In genomic region chr19:14196105-14196504, GRCh38 we compare ENCODE assay signal across 8 cellular contexts. TPM values are rescaled to one million over a fixed set of nuclear protein-coding genes. Genes with fewer than 3 reads are reported as not detected.
A peak's percentile ranks its signal among the peaks of the same experiment; 100 is the strongest.
DNase-seq lines count a peak whose midpoint lies in the region; ATAC-seq and TF ChIP-seq lines count a peak whose summit lies in the region.
"Not testable (repeated sequence)": the region's sequence is repeated elsewhere in the genome, so short reads cannot be mapped to it uniquely, and the experiment has no call there.

No MANE protein-coding gene starts in this region.

- H3K4me1 ChIP-seq in Peyer's patch, result not testable (repeated sequence)

- peak overlapping the region; percentile 36 for H3K4me3 Mint-ChIP-seq in activated CD4-positive, alpha-beta memory T cell treated with anti-CD3 and anti-CD28 coated beads, Interleukin-2, amount 10 ng/mL, durations not matched to agents 7 days and 5 days
- not testable (repeated sequence) for H3K4me3 Mint-ChIP-seq in MCF 10A (ENCODE audit: unreplicated experiment)

- not testable (repeated sequence) for TF ChIP-seq POLR2A in Peyer's patch (IDR thresholded peaks at IDR 0.05)

- not testable (repeated sequence) for H3K36me3 ChIP-seq in Peyer's patch

- not testable (repeated sequence) for H3K27me3 ChIP-seq in Peyer's patch

- not testable (repeated sequence) for H3K9me3 ChIP-seq in Peyer's patch

- TF ChIP-seq CTCF in Peyer's patch (IDR thresholded peaks at IDR 0.05), result peak; percentile 48 to 79 (median 68)
- TF ChIP-seq CTCF in MCF 10A (IDR thresholded peaks at IDR 0.05; ENCODE audit: unreplicated experiment), result peak; percentile 73

- H3K27me3 Mint-ChIP-seq in activated CD4-positive, alpha-beta memory T cell treated with anti-CD3 and anti-CD28 coated beads, Interleukin-2, amount 10 ng/mL, durations not matched to agents 7 days and 5 days; MCF 10A (ENCODE audit: insufficient read depth, unreplicated experiment): not testable (repeated sequence)

- H3K4me3 ChIP-seq in Jurkat, Clone E6-1 (ENCODE audit: low read length); Peyer's patch: not testable (repeated sequence)

- CTCF ChIA-PET in activated CD4-positive, alpha-beta memory T cell treated with anti-CD3 and anti-CD28 coated beads, Interleukin-2, amount 10 ng/mL, durations not matched to agents 7 days and 5 days (lab: Charles Lee), result interaction anchor here (0.6 to 1.5 kb wide), 3 partner anchors 59 to 157 kb away, joined by 4 to 5 read pairs (median 5); partner anchors contain the start of gene ASF1B
- CTCF ChIA-PET in MCF 10A (lab: Yijun Ruan, JAX), result interaction anchor here (0.9 to 4.6 kb wide), 6 partner anchors 9 to 491 kb away, joined by 3 to 38 read pairs (median 4); partner anchors contain the start of gene ASF1B

- not testable (repeated sequence) for H3K27ac ChIP-seq in Peyer's patch

- intact Hi-C loops in MCF 10A (cut with micrococcal nuclease); left ventricle myocardium superior (cut with micrococcal nuclease): not testable (repeated sequence)
- intact Hi-C loops in posterior cingulate gyrus (cut with DNase I), result loop anchor here (5.0 kb wide), 1 partner anchor 151 kb away; no protein-coding TSS in a partner anchor

- DNase-seq in D341Med (ENCODE audit: low spot score) (peak; percentile 64), Peyer's patch (peak; percentile 66 to 91 (median 84)), MCF 10A (ENCODE audit: unreplicated experiment) (peak; percentile 72), left ventricle myocardium superior (peak; percentile 81), posterior cingulate gyrus (peak in 8 of 10 donors; percentile 49 to 93 (median 66))
- DNase-seq in Jurkat, Clone E6-1 (ENCODE audit: low read depth, low spot score), result peak; percentile 68
- DNase-seq in activated CD4-positive, alpha-beta memory T cell treated with anti-CD3 and anti-CD28 coated beads, Interleukin-2, amount 10 ng/mL, durations not matched to agents 7 days and 5 days, result peak; percentile 84
- DNase-seq in stimulated activated naive CD4-positive, alpha-beta T cell (lab: John Stamatoyannopoulos, UW), result peak; percentile 32 to 76 (median 64)

- peak; percentile 71 for ATAC-seq in left ventricle myocardium superior

- H3K9me3 Mint-ChIP-seq in activated CD4-positive, alpha-beta memory T cell treated with anti-CD3 and anti-CD28 coated beads, Interleukin-2, amount 10 ng/mL, durations not matched to agents 7 days and 5 days; MCF 10A (ENCODE audit: unreplicated experiment): not testable (repeated sequence)

- POLR2A ChIA-PET in activated CD4-positive, alpha-beta memory T cell treated with anti-CD3 and anti-CD28 coated beads, Interleukin-2, amount 10 ng/mL, durations not matched to agents 7 days and 5 days (lab: Charles Lee); MCF 10A (lab: Yijun Ruan, JAX): not testable (repeated sequence)

- H3K4me1 Mint-ChIP-seq in activated CD4-positive, alpha-beta memory T cell treated with anti-CD3 and anti-CD28 coated beads, Interleukin-2, amount 10 ng/mL, durations not matched to agents 7 days and 5 days, result peaks cover 19% of the 10 kb centered on the region
- peaks cover 11% of the 10 kb centered on the region for H3K4me1 Mint-ChIP-seq in MCF 10A (ENCODE audit: insufficient read depth, unreplicated experiment)

- H3K36me3 Mint-ChIP-seq in activated CD4-positive, alpha-beta memory T cell treated with anti-CD3 and anti-CD28 coated beads, Interleukin-2, amount 10 ng/mL, durations not matched to agents 7 days and 5 days (ENCODE audit: low read depth); MCF 10A (ENCODE audit: insufficient read depth, unreplicated experiment): not testable (repeated sequence)

- not testable (repeated sequence) for BruUV-seq in MCF 10A (replicated peaks; lab: Mats Ljungman, UMichigan)

- not testable (repeated sequence) for H3K27ac Mint-ChIP-seq in activated CD4-positive, alpha-beta memory T cell treated with anti-CD3 and anti-CD28 coated beads, Interleukin-2, amount 10 ng/mL, durations not matched to agents 7 days and 5 days; MCF 10A (ENCODE audit: low read depth, unreplicated experiment)

RNA-seq across cellular contexts. Expression of gene ADGRL1, which starts 9.9 kb away (rescaled TPM):
- polyA plus RNA-seq in Jurkat, Clone E6-1 (2012; ENCODE audit: insufficient read depth, insufficient read length), result 19.4 TPM
- total RNA-seq in Peyer's patch, result 10 to 100 TPM; 22.8 to 58.6 (median 48.8) TPM
- total RNA-seq in activated CD4-positive, alpha-beta memory T cell treated with anti-CD3 and anti-CD28 coated beads, Interleukin-2, amount 10 ng/mL, durations not matched to agents 7 days and 5 days, result 1 to 10 TPM; 6.5 to 6.7 TPM
- 13.0 and 15.9 TPM in 2 replicates for total RNA-seq in MCF 10A (2022)
- 24.0 TPM for total RNA-seq in left ventricle myocardium superior

RNA-seq across cellular contexts. Expression of gene ASF1B, which starts 59.7 kb away (rescaled TPM):
- polyA plus RNA-seq in Jurkat, Clone E6-1 (2012; ENCODE audit: insufficient read depth, insufficient read length), result 106 TPM
- total RNA-seq in Peyer's patch, result 10 to 100 TPM in 1 of 4 donors, 1 to 10 TPM in 3; 2.3 to 12.4 (median 5.5) TPM
- total RNA-seq in activated CD4-positive, alpha-beta memory T cell treated with anti-CD3 and anti-CD28 coated beads, Interleukin-2, amount 10 ng/mL, durations not matched to agents 7 days and 5 days, result 10 to 100 TPM; 93.5 to 94.8 TPM
- 6.5 and 7.0 TPM in 2 replicates for total RNA-seq in MCF 10A (2022)
- 1.6 TPM for total RNA-seq in left ventricle myocardium superior

Comparison
In these comparisons a context has a peak if more than half of its experiments do, and no peak if none do; other contexts are left out.
1. RNA of gene ASF1B, which starts 59.7 kb away (total RNA-seq): 93.5 to 94.8 TPM in activated CD4-positive, alpha-beta memory T cell treated with anti-CD3 and anti-CD28 coated beads, Interleukin-2, amount 10 ng/mL, durations not matched to agents 7 days and 5 days; 6.5 to 7.0 TPM in MCF 10A, 2.3 to 12.4 TPM in Peyer's patch and 1.6 TPM in left ventricle myocardium superior (single experiment); every median in the first group is over 4 times any median in the second.
2. Peak in every context shown above with its lines, with median percentiles within 50 percentile points of each other: DNase-seq.